ENCODE assay signal across 35 cellular contexts in genomic region chr22:47672526-47672925, GRCh38.
"Had no signal": no experiment of that assay in that cellular context is flagged by ENCODE, and none has a peak within 500 bp of the region (broad histone marks: within the 10 kb centered on the region; RNA-seq: fewer than 3 reads in every experiment).

No MANE protein-coding gene starts in this region.

- DNase-seq: Kasumi-1, MG63, MM.1S, MV-4-11, NCI-H1048, NCI-H1092, NCI-H1092 treated with DMSO at 0.1 percent for 48 hours, NCI-H1105, NCI-H1105 treated with DMSO at 0.1 percent for 48 hours, NCI-H1417, NCI-H1417 treated with DMSO at 0.1 percent for 48 hours, NCI-H1436, NCI-H1436 treated with DMSO at 0.1 percent for 48 hours, NCI-H146, NCI-H1694, NCI-H1694 treated with DMSO at 0.1 percent for 48 hours, NCI-H187, NCI-H187 treated with DMSO at 0.1 percent for 48 hours, NCI-H1930, NCI-H2029, NCI-H2029 treated with DMSO at 0.1 percent for 48 hours, NCI-H2081, NCI-H2081 treated with DMSO at 0.1 percent for 48 hours, NCI-H2107, NCI-H2171, NCI-H2171 treated with DMSO at 0.1 percent for 48 hours, NCI-H2227 treated with DMSO at 0.1 percent for 48 hours, NCI-H226, NCI-H345, NCI-H446, NCI-H446 treated with DMSO at 0.1 percent for 48 hours, NCI-H510A, NCI-H510A treated with DMSO at 0.1 percent for 48 hours, NCI-H524, NCI-H524 treated with DMSO at 0.1 percent for 48 hours had no signal

- H3K9me3 ChIP-seq: MG63 had no signal

- H3K36me3 ChIP-seq: MG63 had no signal

- H3K27me3 ChIP-seq: MG63 had no signal

- H3K4me3 ChIP-seq: MG63 had no signal
